Comparison of ENCODE assay signal across 10 cellular contexts in the genomic region with DNA sequence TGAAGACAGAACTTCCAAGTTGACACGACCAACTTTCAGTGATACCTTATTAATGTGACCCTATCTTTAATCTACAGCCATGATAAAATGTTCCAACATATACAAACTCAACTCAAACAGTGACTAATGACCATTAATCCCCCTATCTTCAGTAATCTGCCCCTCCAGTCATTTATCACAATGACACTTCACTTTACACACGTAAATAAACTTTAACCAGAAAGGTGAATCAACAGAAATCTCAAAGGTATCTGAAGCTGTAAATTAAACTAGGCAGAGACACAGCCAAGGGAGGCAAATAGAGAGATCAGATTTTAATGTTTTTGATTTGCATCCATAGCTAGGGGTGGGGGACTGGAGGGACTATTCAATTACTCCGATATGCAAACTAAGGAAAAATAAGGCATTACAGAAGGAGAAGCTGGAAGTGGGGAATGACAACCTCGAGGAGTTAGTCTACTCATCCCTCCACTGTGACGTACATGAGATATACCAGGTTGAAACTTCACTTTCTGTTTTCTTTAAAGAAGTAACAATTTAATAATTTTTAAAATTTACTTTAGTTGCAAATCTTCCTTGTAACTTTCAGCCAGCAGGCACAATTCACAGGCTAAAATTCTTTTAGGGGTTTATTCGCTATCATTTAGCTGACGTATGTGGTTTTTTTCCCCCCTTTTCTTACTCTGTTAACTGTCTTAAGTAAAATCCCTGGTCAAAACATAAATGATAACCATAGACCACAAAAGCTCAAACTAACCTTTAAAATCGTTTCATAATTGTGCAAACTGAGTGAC.
A peak's percentile ranks its signal among the peaks of the same experiment; 100 is the strongest.
DNase-seq lines count a peak whose midpoint lies in the region; ATAC-seq and TF ChIP-seq lines count a peak whose summit lies in the region.
"Had no signal": no experiment of that assay in that cellular context is flagged by ENCODE, and none has a peak within 500 bp of the region (broad histone marks: within the 10 kb centered on the region; RNA-seq: fewer than 3 reads in every experiment).

No MANE protein-coding gene starts in this region.

- H3K4me3 Mint-ChIP-seq in activated CD8-positive, alpha-beta T cell treated with anti-CD3 and anti-CD28 coated beads for 36 hours, result no peak overlapping the region

- H3K4me1 ChIP-seq in thymus (ENCODE audit: control insufficient read depth, insufficient read depth, low read length), result no peaks in the 10 kb centered on the region

- H3K27ac ChIP-seq in thymus (ENCODE audit: low read depth), result no peak overlapping the region

- no peaks in the 10 kb centered on the region for H3K36me3 Mint-ChIP-seq in activated CD8-positive, alpha-beta T cell treated with anti-CD3 and anti-CD28 coated beads for 36 hours (ENCODE audit: low read depth)

- peak in 2 of 3 experiments; percentile 25 to 45 for DNase-seq in NCI-H1417 (lab: John Stamatoyannopoulos, UW)
- no peak for DNase-seq in NCI-H1417 treated with DMSO at 0.1 percent for 48 hours (lab: John Stamatoyannopoulos, UW)
- no peak for DNase-seq in astrocyte of the cerebellum (ENCODE audit: low read depth)
- DNase-seq in inferior parietal cortex (ENCODE audit: extremely low spot score), result peak; percentile 32
- no peak for DNase-seq in head of caudate nucleus
- DNase-seq in activated naive CD4-positive, alpha-beta T cell treated with Interleukin-2 at 50 U/mL for 16 hours, result no peak
- DNase-seq in activated CD8-positive, alpha-beta T cell treated with anti-CD3 and anti-CD28 coated beads for 36 hours, result no peak
- DNase-seq: 8988T, NCI-H774 had no signal

- no peaks in the 10 kb centered on the region for H3K36me3 ChIP-seq in thymus (ENCODE audit: control insufficient read depth, insufficient read depth)

- H3K27me3 ChIP-seq in thymus (ENCODE audit: control insufficient read depth, insufficient read depth), result peaks cover 5% of the 10 kb centered on the region

- POLR2A ChIA-PET in activated CD8-positive, alpha-beta T cell treated with anti-CD3 and anti-CD28 coated beads for 36 hours (lab: Charles Lee), result no interaction called here

- TF ChIP-seq CTCF in astrocyte of the cerebellum (IDR thresholded peaks at IDR 0.05; ENCODE audit: low read depth, low read length, missing control alignments), result no peak
- TF ChIP-seq CTCF in activated CD8-positive, alpha-beta T cell treated with anti-CD3 and anti-CD28 coated beads for 36 hours (IDR thresholded peaks at IDR 0.05), result no peak

- H3K4me1 Mint-ChIP-seq in activated CD8-positive, alpha-beta T cell treated with anti-CD3 and anti-CD28 coated beads for 36 hours (ENCODE audit: low read depth), result peaks cover 13% of the 10 kb centered on the region

- peaks cover 8% of the 10 kb centered on the region for H3K27me3 Mint-ChIP-seq in activated CD8-positive, alpha-beta T cell treated with anti-CD3 and anti-CD28 coated beads for 36 hours

- intact Hi-C loops in head of caudate nucleus (cut with DNase I), result loop anchor here (10.0 kb wide), 1 partner anchor 352 kb away; no protein-coding TSS in a partner anchor
- intact Hi-C loops in activated CD8-positive, alpha-beta T cell treated with anti-CD3 and anti-CD28 coated beads for 36 hours (cut with micrococcal nuclease), result loop anchor here (5.0 kb wide), 1 partner anchor 354 kb away; no protein-coding TSS in a partner anchor

- WGBS in thymus, result 70% methylated on average over 8 of the region's 8 CpGs

- no peak for ATAC-seq in activated CD8-positive, alpha-beta T cell treated with anti-CD3 and anti-CD28 coated beads for 36 hours

- no peaks in the 10 kb centered on the region for H3K9me3 ChIP-seq in thymus (ENCODE audit: control insufficient read depth)

- peak overlapping the region; percentile 73 for H3K4me3 ChIP-seq in astrocyte of the cerebellum (ENCODE audit: low read depth, low read length)
- H3K4me3 ChIP-seq in thymus (ENCODE audit: low read length), result peak overlapping the region; percentile 13

- in situ Hi-C loops in astrocyte of the cerebellum (cut with HindIII; ENCODE audit: low sequenced_read_pairs), result no loop called here

- H3K9me3 Mint-ChIP-seq in activated CD8-positive, alpha-beta T cell treated with anti-CD3 and anti-CD28 coated beads for 36 hours, result peaks cover 2% of the 10 kb centered on the region

- CTCF ChIA-PET in activated CD8-positive, alpha-beta T cell treated with anti-CD3 and anti-CD28 coated beads for 36 hours (lab: Charles Lee), result interaction anchor here (1.6 kb wide), 1 partner anchor 9 kb away, joined by 4 read pairs; no protein-coding TSS in a partner anchor

- no peak overlapping the region for H3K27ac Mint-ChIP-seq in activated CD8-positive, alpha-beta T cell treated with anti-CD3 and anti-CD28 coated beads for 36 hours

Comparison
In these comparisons a context has a peak if more than half of its experiments do, and no peak if none do; other contexts are left out.
1. DNase-seq: peak in NCI-H1417 (2 of 3) and inferior parietal cortex (single experiment); none in NCI-H1417 treated with DMSO at 0.1 percent for 48 hours (single experiment), astrocyte of the cerebellum (single experiment), head of caudate nucleus (0 of 42), activated naive CD4-positive, alpha-beta T cell treated with Interleukin-2 at 50 U/mL for 16 hours (single experiment) and activated CD8-positive, alpha-beta T cell treated with anti-CD3 and anti-CD28 coated beads for 36 hours (single experiment).